ENCODE assay signal across 13 cellular contexts in genomic region chr1:94929351-94929814, GRCh38. TPM values are rescaled to one million over a fixed set of nuclear protein-coding genes. Genes with fewer than 3 reads are reported as not detected.
DNase-seq lines count a peak whose midpoint lies in the region; FAIRE-seq and TF ChIP-seq lines count a peak whose summit lies in the region.
"Had no signal": no experiment of that assay in that cellular context is flagged by ENCODE, and none has a peak within 500 bp of the region (broad histone marks: within the 10 kb centered on the region; RNA-seq: fewer than 3 reads in every experiment).

No MANE protein-coding gene starts in this region.

- H3K9ac ChIP-seq in endodermal cell (ENCODE audit: extremely low read depth, low read length, poor library complexity, severe bottlenecking) (no peak overlapping the region), mucosa of rectum (ENCODE audit: low read depth in 1 of 2, low read length in 2 of 2) (peak overlapping the region; percentile 44 to 95)

- no peaks in the 10 kb centered on the region for H3K27me3 Mint-ChIP-seq in endodermal cell (ENCODE audit: insufficient read depth)

- peaks cover 14% of the 10 kb centered on the region for H3K36me3 Mint-ChIP-seq in endodermal cell (ENCODE audit: low read depth)

- no peak for DNase-seq in MG63
- no peak for DNase-seq in endodermal cell
- no peak for DNase-seq in suprapubic skin (ENCODE audit: low spot score in 2 of 2)
- DNase-seq in mesenteric fat pad (ENCODE audit: low spot score) = no peak
- DNase-seq in urothelium cell line (ENCODE audit: low spot score) = no peak
- no peak for DNase-seq in DMS79 (lab: John Stamatoyannopoulos, UW)
- no peak for DNase-seq in activated effector memory CD4-positive, alpha-beta T cell treated with Interleukin-2 at 50 U/mL for 16 hours
- DNase-seq: NCI-H146; stimulated activated naive CD8-positive, alpha-beta T cell treated with anti-CD3 and anti-CD28 coated beads, Interleukin-15, amount 100 ng/mL, for 72 hours had no signal

- 84 to 89% methylated on average over 5 to 7 of the region's 7 CpGs for WGBS in endodermal cell (ENCODE audit: insufficient coverage in 1 of 2, insufficient read length in 1 of 2), 2 experiments
- 70% methylated on average over 7 of the region's 7 CpGs for WGBS in suprapubic skin

- no peaks in the 10 kb centered on the region for H3K36me3 ChIP-seq in MG63
- peaks cover 14% of the 10 kb centered on the region for H3K36me3 ChIP-seq in endodermal cell (ENCODE audit: control insufficient read depth, insufficient read depth, low read length)
- peaks cover 0 to 2% of the 10 kb centered on the region in 2 donors for H3K36me3 ChIP-seq in mucosa of rectum (ENCODE audit: control insufficient read depth in 2 of 2, insufficient read depth in 2 of 2, low read length in 2 of 2)
- H3K36me3 ChIP-seq in suprapubic skin = no peaks in the 10 kb centered on the region

- no peak for TF ChIP-seq CTCF in endodermal cell (conservative IDR thresholded peaks at IDR 0.05)
- TF ChIP-seq CTCF in suprapubic skin (IDR thresholded peaks at IDR 0.05) = no peak

- peaks cover 13% of the 10 kb centered on the region for H3K4me1 ChIP-seq in endodermal cell (ENCODE audit: control insufficient read depth, insufficient read depth, low read length)
- H3K4me1 ChIP-seq in mucosa of rectum (ENCODE audit: control insufficient read depth in 2 of 2, insufficient read depth in 2 of 2, low read length in 2 of 2) = peaks cover 22 to 32% of the 10 kb centered on the region in 2 donors
- H3K4me1 ChIP-seq in suprapubic skin = peaks cover 45% of the 10 kb centered on the region

- TF ChIP-seq POLR2A in suprapubic skin (IDR thresholded peaks at IDR 0.05) = no peak

- H3K4me3 Mint-ChIP-seq in endodermal cell = peak overlapping the region; percentile 32
- H3K4me3 Mint-ChIP-seq: activated T-helper 1 cell treated with anti-CD3 and anti-CD28 coated beads, Interleukin-12 subunit alpha, Interleukin-12 subunit beta, Interleukin-2, Interleukin-4 antibody, amounts not matched to agents 30 ng/mL and 10 ng/mL and 1 ng/mL, durations not matched to agents 14 hours and 24 hours and 36 hours; stimulated activated naive CD8-positive, alpha-beta T cell treated with anti-CD3 and anti-CD28 coated beads, Interleukin-15, amount 100 ng/mL, for 72 hours had no signal

- H3K9me3 Mint-ChIP-seq in endodermal cell = no peaks in the 10 kb centered on the region
- H3K9me3 Mint-ChIP-seq: activated T-helper 1 cell treated with anti-CD3 and anti-CD28 coated beads, Interleukin-12 subunit alpha, Interleukin-12 subunit beta, Interleukin-2, Interleukin-4 antibody, amounts not matched to agents 30 ng/mL and 10 ng/mL and 1 ng/mL, durations not matched to agents 14 hours and 24 hours and 36 hours; stimulated activated naive CD8-positive, alpha-beta T cell treated with anti-CD3 and anti-CD28 coated beads, Interleukin-15, amount 100 ng/mL, for 72 hours had no signal

- peaks cover 34% of the 10 kb centered on the region for H3K4me1 Mint-ChIP-seq in endodermal cell

- H3K9me3 ChIP-seq in MG63 = no peaks in the 10 kb centered on the region
- H3K9me3 ChIP-seq in endodermal cell (ENCODE audit: control insufficient read depth, low read length) = no peaks in the 10 kb centered on the region
- H3K9me3 ChIP-seq in mucosa of rectum (ENCODE audit: control insufficient read depth in 2 of 2, low read length in 2 of 2) = no peaks in the 10 kb centered on the region
- H3K9me3 ChIP-seq in suprapubic skin = no peaks in the 10 kb centered on the region

- no peak for FAIRE-seq in urothelium cell line (lab: Jason Lieb, UNC)

- H3K4me3 ChIP-seq in MG63 = peak overlapping the region; percentile 91
- H3K4me3 ChIP-seq in endodermal cell (ENCODE audit: low read length) = peak overlapping the region; percentile 85
- H3K4me3 ChIP-seq in mucosa of rectum (ENCODE audit: low read length in 2 of 2) = peak overlapping the region; percentile 55 to 77
- peak overlapping the region; percentile 6 for H3K4me3 ChIP-seq in suprapubic skin

- H3K27me3 ChIP-seq in MG63 = no peaks in the 10 kb centered on the region
- H3K27me3 ChIP-seq in endodermal cell (ENCODE audit: control insufficient read depth, insufficient read depth, low read length, poor library complexity, severe bottlenecking) = no peaks in the 10 kb centered on the region
- H3K27me3 ChIP-seq in mucosa of rectum (ENCODE audit: control insufficient read depth in 2 of 2, insufficient read depth in 2 of 2, low read length in 2 of 2) = no peaks in the 10 kb centered on the region
- no peaks in the 10 kb centered on the region for H3K27me3 ChIP-seq in suprapubic skin

- H3K27ac ChIP-seq in endodermal cell (ENCODE audit: low read depth, low read length) (no peak overlapping the region), mucosa of rectum (ENCODE audit: low read depth in 2 of 2, low read length in 2 of 2) (peak overlapping the region; percentile 32 to 58), suprapubic skin (no peak overlapping the region)
- H3K27ac ChIP-seq: HL-60 had no signal

- no peak overlapping the region for H3K27ac Mint-ChIP-seq in endodermal cell
- H3K27ac Mint-ChIP-seq: activated T-helper 1 cell treated with anti-CD3 and anti-CD28 coated beads, Interleukin-12 subunit alpha, Interleukin-12 subunit beta, Interleukin-2, Interleukin-4 antibody, amounts not matched to agents 30 ng/mL and 10 ng/mL and 1 ng/mL, durations not matched to agents 14 hours and 24 hours and 36 hours; stimulated activated naive CD8-positive, alpha-beta T cell treated with anti-CD3 and anti-CD28 coated beads, Interleukin-15, amount 100 ng/mL, for 72 hours had no signal

- no peak for TF ChIP-seq EP300 in suprapubic skin (IDR thresholded peaks at IDR 0.05)

RNA-seq across cellular contexts. Expression of gene CNN3, which starts 2.5 kb away (rescaled TPM):
- total RNA-seq in MG63 (2014; rRNA removed; shearing (Covaris generic); ENCODE audit: low replicate concordance) = 129 and 169 TPM in 2 replicates
- total RNA-seq in endodermal cell (100 to 1,000 TPM; 275 to 308 TPM), suprapubic skin (10 to 100 TPM; 52.3 to 73.7 (median 58.6) TPM), mesenteric fat pad (242 TPM)
- 390 TPM for polyA plus RNA-seq in endodermal cell (2013, experiment 1 of 2)
- 405 TPM for polyA plus RNA-seq in endodermal cell (2013, experiment 2 of 2)
- total RNA-seq: OCI-LY7 had no signal

Comparison
In these comparisons a context has a peak if more than half of its experiments do, and no peak if none do; other contexts are left out.
1. H3K4me3 ChIP-seq: peak in every context shown above with its lines; median percentile 91 in MG63; 85 in endodermal cell; 66 in mucosa of rectum; 6 in suprapubic skin.
2. H3K27ac ChIP-seq: peak in mucosa of rectum (2 of 2); none in endodermal cell (single experiment) and suprapubic skin (single experiment).